ENCODE assay signal across 8 cellular contexts in genomic region chr15:98881526-98882517, GRCh38.
DNase-seq lines count a peak whose midpoint lies in the region; ATAC-seq and TF ChIP-seq lines count a peak whose summit lies in the region.

No MANE protein-coding gene starts in this region.

- no peak overlapping the region for H3K4me3 Mint-ChIP-seq in effector memory CD8-positive, alpha-beta T cell
- no peak overlapping the region for H3K4me3 Mint-ChIP-seq in nephron

- peaks cover 10% of the 10 kb centered on the region in 2 donors for H3K27me3 Mint-ChIP-seq in effector memory CD8-positive, alpha-beta T cell
- no peaks in the 10 kb centered on the region for H3K27me3 Mint-ChIP-seq in nephron (ENCODE audit: low read depth)

- H3K4me1 ChIP-seq in PC-9 (replicated peaks; ENCODE audit: insufficient read depth) = peaks cover 16% of the 10 kb centered on the region

- ATAC-seq in HG03280 (IDR thresholded peaks at IDR 0.05; ENCODE audit: unreplicated experiment) (peak; percentile 58), GM19467 (IDR thresholded peaks at IDR 0.05; ENCODE audit: unreplicated experiment) (no peak)
- peak; percentile 54 for ATAC-seq in effector memory CD8-positive, alpha-beta T cell (replicated peaks)

- intact Hi-C loops in PC-9 (cut with micrococcal nuclease; ENCODE audit: unreplicated experiment) = no loop called here

- H4K20me1 ChIP-seq in PC-9 (ENCODE audit: insufficient read depth) = no peaks in the 10 kb centered on the region; the same call in 1 of the 2 replicates

- H3K27ac ChIP-seq in PC-9 = no peak overlapping the region

- BruUV-seq in PC-9 (replicated peaks; lab: Mats Ljungman, UMichigan) = no TSS peak

- no peaks in the 10 kb centered on the region for H3K9me2 ChIP-seq in PC-9 (ENCODE audit: insufficient read depth)

- TF ChIP-seq CTCF in PC-9 (conservative IDR thresholded peaks at IDR 0.05) (peak; percentile 86), nephron (IDR thresholded peaks at IDR 0.05; ENCODE audit: unreplicated experiment in 3 of 3) (peak; percentile 49 to 66 (median 59))

- in situ Hi-C loops in ACHN (cut with HindIII; ENCODE audit: low pct_ligation_motif_present, low pct_unique_long_range_greater_than_20kb, low sequenced_read_pairs) = no loop called here
- in situ Hi-C loops in G401 (cut with HindIII; ENCODE audit: low sequenced_read_pairs) = no loop called here

- no peaks in the 10 kb centered on the region for H3K27me3 ChIP-seq in PC-9 (ENCODE audit: insufficient read depth, low read depth)

- H3K36me3 Mint-ChIP-seq in effector memory CD8-positive, alpha-beta T cell (ENCODE audit: insufficient read depth) = no peaks in the 10 kb centered on the region
- no peaks in the 10 kb centered on the region for H3K36me3 Mint-ChIP-seq in nephron (ENCODE audit: low read depth)

- no peak overlapping the region for H3K27ac Mint-ChIP-seq in effector memory CD8-positive, alpha-beta T cell
- peak overlapping the region in 1 of 3 experiments; percentile 66 for H3K27ac Mint-ChIP-seq in nephron

- H3K79me2 ChIP-seq in PC-9 (ENCODE audit: low read depth) = peaks cover 79% of the 10 kb centered on the region

- CTCF ChIA-PET in PC-9 (lab: Charles Lee) = interaction anchor here (1.2 to 1.5 kb wide), 2 partner anchors 8 to 31 kb away, joined by 7 to 8 read pairs; no protein-coding TSS in a partner anchor

- no peaks in the 10 kb centered on the region for H3K4me1 Mint-ChIP-seq in effector memory CD8-positive, alpha-beta T cell (ENCODE audit: low read depth in 2 of 2)
- H3K4me1 Mint-ChIP-seq in nephron = peaks cover 17% of the 10 kb centered on the region

- H3F3A ChIP-seq in PC-9 (ENCODE audit: insufficient read depth, low read depth) = peaks cover 6% of the 10 kb centered on the region; the same call in 1 of the 2 replicates

- no peaks in the 10 kb centered on the region for H3K9me3 Mint-ChIP-seq in effector memory CD8-positive, alpha-beta T cell
- H3K9me3 Mint-ChIP-seq in nephron = no peaks in the 10 kb centered on the region

- DNase-seq in ACHN = peak; percentile 57
- peak; percentile 30 for DNase-seq in G401 (ENCODE audit: low spot score)
- peak in 1 of 2 experiments; percentile 54 for DNase-seq in PC-9
- DNase-seq in effector memory CD8-positive, alpha-beta T cell = no peak
- DNase-seq in activated effector memory CD4-positive, alpha-beta T cell treated with anti-CD3 and anti-CD28 coated beads, Interleukin-2, amount 50 U/mL, for 16 hours = no peak

- H2AFZ ChIP-seq in PC-9 = no peak overlapping the region

- POLR2A ChIA-PET in PC-9 (lab: Charles Lee; ENCODE audit: unreplicated experiment) = no interaction called here

- H3K36me3 ChIP-seq in PC-9 (ENCODE audit: low read depth) = no peaks in the 10 kb centered on the region

- H3K4me2 ChIP-seq in PC-9 = no peak overlapping the region

- no peaks in the 10 kb centered on the region for H3K9me3 ChIP-seq in PC-9 (ENCODE audit: insufficient read depth, low read depth)

- no peak overlapping the region for H3K4me3 ChIP-seq in PC-9

Comparison
In these comparisons a context has a peak if more than half of its experiments do, and no peak if none do; other contexts are left out.
1. DNase-seq: peak in ACHN (single experiment) and G401 (single experiment); none in effector memory CD8-positive, alpha-beta T cell (0 of 3) and activated effector memory CD4-positive, alpha-beta T cell treated with anti-CD3 and anti-CD28 coated beads, Interleukin-2, amount 50 U/mL, for 16 hours (single experiment).